In the genomic region with DNA sequence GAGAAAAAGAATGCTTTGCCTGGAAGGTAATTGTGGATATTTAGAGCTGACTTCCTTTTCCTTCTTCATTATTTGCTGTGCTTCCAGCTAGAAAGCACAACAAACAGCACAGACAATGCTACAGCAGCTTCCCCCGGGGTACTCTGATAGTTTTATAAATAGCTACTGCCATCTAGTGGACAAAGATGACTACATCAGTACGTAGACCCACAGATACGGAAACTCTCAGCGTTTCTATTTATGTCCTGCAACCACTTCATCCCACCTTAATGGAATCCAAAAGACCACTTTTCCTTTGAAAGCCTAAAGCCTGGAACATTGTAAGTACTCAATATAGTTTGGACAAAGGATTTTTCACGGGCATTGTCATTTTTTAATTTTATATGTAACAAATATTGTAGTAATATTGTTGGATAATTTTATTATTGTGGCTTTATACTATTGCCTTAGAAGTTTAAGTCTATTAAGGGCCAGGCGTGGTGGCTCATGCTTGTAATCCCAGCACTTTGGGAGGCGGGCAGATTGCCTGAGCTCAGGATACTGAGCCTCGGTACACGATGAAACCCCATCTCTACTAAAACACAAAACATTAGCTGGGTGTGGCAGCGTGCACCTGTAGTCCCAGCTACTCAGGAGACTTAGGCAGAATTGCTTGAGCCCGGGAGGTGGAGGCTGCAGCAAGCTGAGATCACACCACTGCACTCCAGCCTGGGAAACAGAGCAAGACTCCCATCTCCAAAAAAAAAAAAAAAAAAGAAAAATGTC, we compare ENCODE assay signal across 8 cellular contexts. TPM values are rescaled to one million over a fixed set of nuclear protein-coding genes. Genes with fewer than 3 reads are reported as not detected.
DNase-seq lines count a peak whose midpoint lies in the region; ATAC-seq and TF ChIP-seq lines count a peak whose summit lies in the region.

No MANE protein-coding gene starts in this region.

- H3K9me3 ChIP-seq in neuronal stem cell (replicated peaks in 1 of 2; ENCODE audit: control insufficient read depth in 2 of 2, insufficient read depth in 1 of 2, low read depth in 1 of 2, low read length in 2 of 2): no peaks in the 10 kb centered on the region

- no peak overlapping the region for H4K91ac ChIP-seq in neuronal stem cell (ENCODE audit: low read depth, low read length, poor library complexity)

- no peak overlapping the region for H3K4me3 ChIP-seq in fibroblast of pulmonary artery (replicated peaks; ENCODE audit: low read depth, low read length)
- no peak overlapping the region for H3K4me3 ChIP-seq in neuronal stem cell (ENCODE audit: low read length in 2 of 2)

- H3K4ac ChIP-seq in neuronal stem cell (ENCODE audit: low read length): no peak overlapping the region

- H2BK12ac ChIP-seq in neuronal stem cell (ENCODE audit: low read length): no peak overlapping the region

- no peak overlapping the region for H4K8ac ChIP-seq in neuronal stem cell (ENCODE audit: low read depth, low read length)

- H3K4me1 ChIP-seq in neuronal stem cell (ENCODE audit: control insufficient read depth in 2 of 2, insufficient read depth in 1 of 2, low read depth in 1 of 2, low read length in 2 of 2): peaks cover 0 to 8% of the 10 kb centered on the region in 2 donors

- no peaks in the 10 kb centered on the region for H3K79me1 ChIP-seq in neuronal stem cell (ENCODE audit: low read depth, low read length)

- H3K36me3 ChIP-seq in neuronal stem cell (replicated peaks in 1 of 2; ENCODE audit: control insufficient read depth in 2 of 2, insufficient read depth in 2 of 2, low read length in 2 of 2): peaks cover 34 to 60% of the 10 kb centered on the region in 2 donors

- H3K14ac ChIP-seq in neuronal stem cell (ENCODE audit: low read length): no peak overlapping the region

- no peak overlapping the region for H3K4me2 ChIP-seq in neuronal stem cell (ENCODE audit: insufficient read depth, low read length, poor library complexity, severe bottlenecking)

- H2BK5ac ChIP-seq in neuronal stem cell (ENCODE audit: low read length): no peak overlapping the region

- H2AK5ac ChIP-seq in neuronal stem cell (ENCODE audit: low read depth, low read length): no peak overlapping the region

- no peak overlapping the region for H2BK15ac ChIP-seq in neuronal stem cell (ENCODE audit: low read length)

- DNase-seq in DMS114 treated with DMSO at 0.1 percent for 48 hours (lab: John Stamatoyannopoulos, UW; ENCODE audit: unreplicated experiment): peak; percentile 64
- DNase-seq in NCI-H2196 treated with DMSO at 0.1 percent for 48 hours (lab: John Stamatoyannopoulos, UW; ENCODE audit: unreplicated experiment): peak; percentile 82
- DNase-seq in fibroblast of pulmonary artery (ENCODE audit: low read depth): peak; percentile 83
- peak; percentile 64 for DNase-seq in neuronal stem cell (ENCODE audit: low spot score)
- DNase-seq in stimulated activated CD4-positive, alpha-beta T cell treated with anti-CD3 and anti-CD28 coated beads, Interleukin-4, amount 100 ng/mL, for 1 hour: no peak

- peak; percentile 77 for ATAC-seq in GM19351 (IDR thresholded peaks at IDR 0.05; ENCODE audit: unreplicated experiment)
- ATAC-seq in HG03432 (IDR thresholded peaks at IDR 0.05; ENCODE audit: unreplicated experiment): peak; percentile 85

- H3K23ac ChIP-seq in neuronal stem cell (ENCODE audit: low read depth, low read length, poor library complexity): no peak overlapping the region

- peak; percentile 81 for TF ChIP-seq CTCF in VCaP (conservative IDR thresholded peaks at IDR 0.05)
- TF ChIP-seq CTCF in fibroblast of pulmonary artery (IDR thresholded peaks at IDR 0.05; ENCODE audit: low read length, missing control alignments): peak; percentile 68

- no peak overlapping the region for H2BK120ac ChIP-seq in neuronal stem cell (ENCODE audit: low read depth, low read length)

- H3K9ac ChIP-seq in neuronal stem cell (ENCODE audit: low read depth, low read length, poor library complexity): no peak overlapping the region

- no peaks in the 10 kb centered on the region for H3K27me3 ChIP-seq in neuronal stem cell (ENCODE audit: control insufficient read depth in 3 of 3, insufficient read depth in 3 of 3, low read depth in 1 of 3, low read length in 3 of 3)

- H2AFZ ChIP-seq in neuronal stem cell (ENCODE audit: low read length): no peak overlapping the region

- peak overlapping the region; percentile 100 for H3K27ac ChIP-seq in VCaP
- no peak overlapping the region for H3K27ac ChIP-seq in neuronal stem cell (replicated peaks; ENCODE audit: low read length)

- no CpG with 5 or more reads among the region's 11 CpGs for WGBS in neuronal stem cell (ENCODE audit: extremely low coverage in 2 of 2, insufficient read length in 2 of 2, insufficient replicate concordance in 1 of 2), 2 donors

- no peak overlapping the region for H3K18ac ChIP-seq in neuronal stem cell (ENCODE audit: low read length)

RNA-seq across cellular contexts. Expression of a gene that starts 7.5 kb away (rescaled TPM):
- polyA plus RNA-seq in neuronal stem cell (2013, experiment 1 of 2): 406 TPM
- 401 TPM for polyA plus RNA-seq in neuronal stem cell (2013, experiment 2 of 2)
